In the genomic region with DNA sequence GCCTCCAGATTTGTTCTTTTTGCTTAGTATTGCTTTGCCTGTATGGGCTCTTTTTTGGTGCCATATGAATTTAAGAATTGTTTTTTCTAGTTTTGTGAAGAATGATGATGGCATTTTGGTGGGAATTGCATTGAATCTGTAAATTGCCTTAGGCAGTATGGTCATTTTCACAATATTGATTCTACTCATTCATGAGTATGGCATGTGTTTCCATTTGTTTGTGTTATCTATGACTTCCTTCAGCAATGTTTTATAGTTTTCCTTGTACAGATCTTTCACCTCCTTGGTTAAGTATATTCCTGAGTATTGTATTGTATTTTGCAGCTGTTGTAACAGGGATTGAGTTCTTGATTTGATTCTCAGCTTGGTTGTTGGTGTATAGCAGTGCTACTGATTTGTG, we compare ENCODE assay signal across 26 cellular contexts. TPM values are rescaled to one million over a fixed set of nuclear protein-coding genes. Genes with fewer than 3 reads are reported as not detected.
DNase-seq lines count a peak whose midpoint lies in the region; ATAC-seq and TF ChIP-seq lines count a peak whose summit lies in the region.
"Had no signal": no experiment of that assay in that cellular context is flagged by ENCODE, and none has a peak within 500 bp of the region (broad histone marks: within the 10 kb centered on the region; RNA-seq: fewer than 3 reads in every experiment).

No MANE protein-coding gene starts in this region.

- H2BK5ac ChIP-seq in mesenchymal stem cell (ENCODE audit: low read depth, low read length, poor library complexity, severe bottlenecking), result no peak overlapping the region

- no peak overlapping the region for H3K18ac ChIP-seq in mesenchymal stem cell (ENCODE audit: low read depth in 1 of 2, low read length in 2 of 2)

- H2BK12ac ChIP-seq in mesenchymal stem cell (ENCODE audit: low read length in 2 of 2), result no peak overlapping the region

- H3K4me2 ChIP-seq in HCT116 (ENCODE audit: low read length) (peak overlapping the region; percentile 43), mesenchymal stem cell (ENCODE audit: low read length, poor library complexity, severe bottlenecking) (no peak overlapping the region)
- H3K4me2 ChIP-seq: KMS-11 had no signal

- H3K9me2 ChIP-seq in HCT116 (ENCODE audit: insufficient read depth), result no peaks in the 10 kb centered on the region

- H4K20me1 ChIP-seq in HCT116 (ENCODE audit: insufficient read depth), result no peaks in the 10 kb centered on the region

- ATAC-seq in HCT116 (no peak), RWPE2 (ENCODE audit: low read depth) (peak; percentile 67), psoas muscle (no peak), HG02623 (IDR thresholded peaks at IDR 0.05; ENCODE audit: unreplicated experiment) (no peak)
- ATAC-seq: activated CD8-positive, alpha-beta T cell treated with anti-CD3 and anti-CD28 coated beads for 36 hours; left lung; naive thymus-derived CD4-positive, alpha-beta T cell; stimulated activated effector memory CD8-positive, alpha-beta T cell treated with anti-CD3 and anti-CD28 coated beads, Interleukin-12 subunit alpha, Interleukin-12 subunit beta, amount 100 ng/mL, for 72 hours had no signal

- H2BK120ac ChIP-seq in mesenchymal stem cell (ENCODE audit: low read depth, low read length), result no peak overlapping the region

- H3K79me2 ChIP-seq in HCT116 (ENCODE audit: insufficient read depth, low read length), result 0 out of 2 replicates have a peak, but pooled peaks cover 4% of the 10 kb centered on the region

- H2AFZ ChIP-seq in HCT116 (ENCODE audit: low read depth, low read length, poor library complexity, severe bottlenecking), result no peak overlapping the region
- no peak overlapping the region for H2AFZ ChIP-seq in mesenchymal stem cell (ENCODE audit: low read depth, low read length)

- intact Hi-C loops in HCT116 (cut with micrococcal nuclease), result no loop called here
- intact Hi-C loops in psoas muscle (cut with DNase I), result no loop called here
- intact Hi-C loops in adrenal gland (cut with DNase I), result no loop called here

- H3K4me1 ChIP-seq in HCT116 (ENCODE audit: control insufficient read depth in 1 of 2, insufficient read depth in 2 of 2, low read length in 2 of 2), result peaks cover 10 to 32% of the 10 kb centered on the region in 2 experiments; a peak in 3 of 4 replicates
- H3K4me1 ChIP-seq in RWPE2 (ENCODE audit: insufficient read depth, poor library complexity, severe bottlenecking), result peaks cover 23% of the 10 kb centered on the region
- peaks cover 19% of the 10 kb centered on the region for H3K4me1 ChIP-seq in psoas muscle
- H3K4me1 ChIP-seq in adrenal gland (replicated peaks in 1 of 2), result no peaks in the 10 kb centered on the region
- no peaks in the 10 kb centered on the region for H3K4me1 ChIP-seq in mesenchymal stem cell (ENCODE audit: control insufficient read depth, insufficient read depth, low read depth, low read length)
- H3K4me1 ChIP-seq: Caco-2 had no signal

- H3K27me3 ChIP-seq in HCT116 (ENCODE audit: insufficient read depth, low read length), result no peaks in the 10 kb centered on the region
- no peaks in the 10 kb centered on the region for H3K27me3 ChIP-seq in RWPE2 (ENCODE audit: insufficient read depth, poor library complexity, severe bottlenecking)
- no peaks in the 10 kb centered on the region for H3K27me3 ChIP-seq in psoas muscle (ENCODE audit: insufficient read depth in 3 of 3, low read length in 2 of 3)
- no peaks in the 10 kb centered on the region for H3K27me3 ChIP-seq in adrenal gland
- H3K27me3 ChIP-seq in mesenchymal stem cell (ENCODE audit: control insufficient read depth in 1 of 2, insufficient read depth in 1 of 2, low read length in 2 of 2), result no peaks in the 10 kb centered on the region
- H3K27me3 ChIP-seq: left lung had no signal

- H3K4ac ChIP-seq in mesenchymal stem cell (ENCODE audit: low read depth in 1 of 2, low read length in 2 of 2), result no peak overlapping the region

- H3K27ac ChIP-seq in HCT116 (ENCODE audit: low read depth, low read length) (no peak overlapping the region), RWPE2 (ENCODE audit: poor library complexity, severe bottlenecking) (peak overlapping the region; percentile 58), psoas muscle (peak overlapping the region; percentile 58), adrenal gland (no peak overlapping the region), mesenchymal stem cell (ENCODE audit: low read length, poor library complexity, severe bottlenecking) (no peak overlapping the region)
- H3K27ac ChIP-seq: C4-2B, KMS-11, left lung had no signal

- DNase-seq in HCT116 (ENCODE audit: low read depth, low spot score) (no peak), RWPE2 (ENCODE audit: low spot score) (no peak), fibroblast of gingiva (ENCODE audit: low read depth) (peak; percentile 35), psoas muscle (no peak), adrenal gland (no peak), mesenchymal stem cell (no peak)
- DNase-seq in activated naive CD4-positive, alpha-beta T cell treated with Interleukin-2 at 50 U/mL for 16 hours, result no peak
- DNase-seq: activated CD8-positive, alpha-beta T cell treated with anti-CD3 and anti-CD28 coated beads for 36 hours; anterior cingulate cortex; Caco-2; DMS79; effector CD8-positive, alpha-beta T cell; head of caudate nucleus; left lung; naive thymus-derived CD4-positive, alpha-beta T cell; NCI-H1436; NCI-H2081; NCI-H2227 treated with DMSO at 0.1 percent for 48 hours; NCI-H526; occipital lobe; T-helper 9 cell had no signal

- no peak overlapping the region for H3K14ac ChIP-seq in mesenchymal stem cell (ENCODE audit: low read length in 2 of 2)

- CTCF ChIA-PET in HCT116 (lab: Charles Lee), result no interaction called here

- H3K9ac ChIP-seq in HCT116 (ENCODE audit: low read length) (no peak overlapping the region), mesenchymal stem cell (ENCODE audit: low read length) (no peak overlapping the region)
- H3K9ac ChIP-seq: KMS-11 had no signal

- POLR2A ChIA-PET in HCT116 (lab: Charles Lee), result no interaction called here

- no TSS peak for BruUV-seq in HCT116 (replicated peaks; lab: Mats Ljungman, UMichigan)

- H3K79me1 ChIP-seq in mesenchymal stem cell (replicated peaks; ENCODE audit: low read length, poor library complexity, severe bottlenecking), result peaks cover 6% of the 10 kb centered on the region

- no peak for TF ChIP-seq RAD21 in HCT116 (IDR thresholded peaks at IDR 0.05; ENCODE audit: low read depth)

- no peak overlapping the region for H3K4me3 ChIP-seq in HCT116 (replicated peaks in 1 of 2; ENCODE audit: low read depth in 1 of 2, low read length in 2 of 2)
- no peak overlapping the region for H3K4me3 ChIP-seq in RWPE2 (ENCODE audit: severe bottlenecking)
- H3K4me3 ChIP-seq in psoas muscle, result no peak overlapping the region
- no peak overlapping the region for H3K4me3 ChIP-seq in adrenal gland
- H3K4me3 ChIP-seq in mesenchymal stem cell (ENCODE audit: insufficient read depth in 1 of 2, low read depth in 1 of 2, low read length in 2 of 2), result no peak overlapping the region
- H3K4me3 ChIP-seq: coronary artery, left lung had no signal

- H2AK5ac ChIP-seq in mesenchymal stem cell (ENCODE audit: low read length, severe bottlenecking), result no peak overlapping the region

- no peak overlapping the region for H2BK15ac ChIP-seq in mesenchymal stem cell (ENCODE audit: low read depth, poor library complexity, severe bottlenecking)

- RAD21 ChIA-PET in HCT116 (lab: Charles Lee; ENCODE audit: low non-redundant PET in 1 of 2, low total read pairs in 2 of 2, uncharacterized antibody in 2 of 2, unreplicated experiment in 2 of 2), result no interaction called here

- H4K8ac ChIP-seq in mesenchymal stem cell (ENCODE audit: low read length), result no peak overlapping the region

- no peak overlapping the region for H4K91ac ChIP-seq in mesenchymal stem cell (ENCODE audit: low read length)

- no peak overlapping the region for H3K23ac ChIP-seq in mesenchymal stem cell (ENCODE audit: low read length in 2 of 2)

- no peaks in the 10 kb centered on the region for H3K36me3 ChIP-seq in HCT116 (ENCODE audit: control insufficient read depth in 1 of 2, insufficient read depth in 2 of 2, low read length in 2 of 2)
- H3K36me3 ChIP-seq in RWPE2 (ENCODE audit: low read depth), result peaks cover 13% of the 10 kb centered on the region
- H3K36me3 ChIP-seq in psoas muscle (ENCODE audit: insufficient read depth in 1 of 2, low read depth in 1 of 2), result peaks cover 0 to 2% of the 10 kb centered on the region in 2 donors
- no peaks in the 10 kb centered on the region for H3K36me3 ChIP-seq in adrenal gland (replicated peaks in 1 of 2)
- H3K36me3 ChIP-seq in mesenchymal stem cell (ENCODE audit: control insufficient read depth in 1 of 2, insufficient read depth in 2 of 2, low read depth in 1 of 2, low read length in 2 of 2), result no peaks in the 10 kb centered on the region
- H3K36me3 ChIP-seq: left lung had no signal

- TF ChIP-seq POLR2A in HCT116 (IDR thresholded peaks at IDR 0.05; ENCODE audit: borderline replicate concordance, extremely low read depth, insufficient read depth, insufficient read length) (no peak), adrenal gland (IDR thresholded peaks at IDR 0.05) (no peak)

- no peak for TF ChIP-seq CTCF in HCT116 (IDR thresholded peaks at IDR 0.05 in 2 of 3, conservative IDR thresholded peaks at IDR 0.05 in 1 of 3; ENCODE audit: borderline replicate concordance in 1 of 3, insufficient read depth in 1 of 3, low read depth in 2 of 3, low read length in 2 of 3)
- TF ChIP-seq CTCF in RWPE2 (IDR thresholded peaks at IDR 0.05; ENCODE audit: poor library complexity, severe bottlenecking), result no peak
- no peak for TF ChIP-seq CTCF in psoas muscle (IDR thresholded peaks at IDR 0.05)
- TF ChIP-seq CTCF in adrenal gland (IDR thresholded peaks at IDR 0.05), result no peak

- peaks cover 3 to 7% of the 10 kb centered on the region in 2 experiments; a peak in 2 of 4 replicates for H3K9me3 ChIP-seq in HCT116 (ENCODE audit: control insufficient read depth in 1 of 2, insufficient read depth in 1 of 2, low read depth in 1 of 2, low read length in 2 of 2)
- H3K9me3 ChIP-seq in RWPE2 (ENCODE audit: severe bottlenecking), result peaks cover 5% of the 10 kb centered on the region
- H3K9me3 ChIP-seq in psoas muscle, result peaks cover 21% of the 10 kb centered on the region
- H3K9me3 ChIP-seq in adrenal gland (replicated peaks in 1 of 3), result peaks cover 0 to 5% (median 4%) of the 10 kb centered on the region in 3 donors
- peaks cover 13% of the 10 kb centered on the region for H3K9me3 ChIP-seq in mesenchymal stem cell (ENCODE audit: control insufficient read depth, low read length)

TF ChIP-seq in HCT116, 20 proteins besides CTCF, POLR2A, EP300 and RAD21 (continues in another document):
- TF ChIP-seq EZH2phosphoT487 (IDR thresholded peaks at IDR 0.05; ENCODE audit: borderline replicate concordance), result no peak
- TF ChIP-seq ZFX (IDR thresholded peaks at IDR 0.05), result no peak
- no peak for TF ChIP-seq CEBPB (IDR thresholded peaks at IDR 0.05; ENCODE audit: low read depth)
- no peak for TF ChIP-seq TCF7L2 (IDR thresholded peaks at IDR 0.05; ENCODE audit: borderline replicate concordance, extremely low read depth, insufficient read depth, insufficient read length)
- TF ChIP-seq ELF1 (IDR thresholded peaks at IDR 0.05; ENCODE audit: borderline replicate concordance, low read depth), result no peak

RNA-seq across cellular contexts. Expression of a gene that starts 18.3 kb away (rescaled TPM):
- 26.8 TPM for total RNA-seq in HCT116 (2021; ENCODE audit: unreplicated experiment)
- 12.7 and 16.0 TPM in 2 replicates for polyA plus RNA-seq in HCT116 (2012)
- 10 to 100 TPM; 25.5 to 47.8 (median 29.4) TPM for total RNA-seq in psoas muscle
- 10 to 100 TPM; 20.0 to 39.6 (median 20.8) TPM for polyA plus RNA-seq in psoas muscle
- total RNA-seq in adrenal gland, result 10 to 100 TPM; 12.3 to 36.5 (median 24.4) TPM
- 10 to 100 TPM; 35.8 to 53.3 (median 36.8) TPM for polyA plus RNA-seq in adrenal gland
- polyA plus RNA-seq in mesenchymal stem cell (2013, experiment 1 of 2), result 21.1 TPM
- 21.4 TPM for polyA plus RNA-seq in mesenchymal stem cell (2013, experiment 2 of 2)

Comparison
In these comparisons a context has a peak if more than half of its experiments do, and no peak if none do; other contexts are left out.
1. H3K27ac ChIP-seq: peak in RWPE2 (single experiment) and psoas muscle (single experiment); none in HCT116 (single experiment), adrenal gland (0 of 5) and mesenchymal stem cell (single experiment).